In the genomic region with DNA sequence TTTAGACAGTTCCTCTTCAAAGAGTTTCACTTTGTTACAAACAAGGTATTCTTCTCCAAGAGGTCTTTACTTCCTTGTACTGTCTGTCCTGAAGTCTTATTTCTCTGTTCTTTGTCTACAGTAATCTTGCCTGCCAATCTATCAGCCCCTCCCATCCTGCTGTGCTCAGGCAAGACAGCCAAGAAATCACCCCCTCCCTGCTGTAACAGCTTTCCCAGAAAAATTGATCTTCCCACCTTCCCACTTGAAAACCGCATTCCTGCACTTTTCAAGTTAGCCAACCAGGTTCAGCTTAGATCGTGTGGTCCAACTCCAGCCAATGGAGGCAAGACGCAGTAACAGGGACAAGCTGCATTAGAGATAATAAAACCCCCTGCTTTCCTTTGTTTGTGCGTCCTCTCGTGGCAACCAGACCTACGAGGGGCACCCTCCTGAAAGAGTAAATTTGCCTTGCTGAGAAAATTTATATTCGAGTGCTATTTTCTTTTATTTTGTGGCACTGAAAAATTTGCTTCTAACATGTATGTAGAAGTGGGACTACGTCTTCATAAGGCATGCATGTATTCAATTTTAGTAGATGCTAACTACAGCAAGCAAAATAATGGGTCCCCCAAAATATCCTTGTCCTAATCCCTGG, we compare ENCODE assay signal across 20 cellular contexts. TPM values are rescaled to one million over a fixed set of nuclear protein-coding genes. Genes with fewer than 3 reads are reported as not detected.
A peak's percentile ranks its signal among the peaks of the same experiment; 100 is the strongest.
DNase-seq lines count a peak whose midpoint lies in the region; TF ChIP-seq lines count a peak whose summit lies in the region.
"Had no signal": no experiment of that assay in that cellular context is flagged by ENCODE, and none has a peak within 500 bp of the region (broad histone marks: within the 10 kb centered on the region; RNA-seq: fewer than 3 reads in every experiment).

No MANE protein-coding gene starts in this region.

- TF ChIP-seq EP300 in ovary (IDR thresholded peaks at IDR 0.05), result no peak

- TF ChIP-seq POLR2A in breast epithelium (IDR thresholded peaks at IDR 0.05), result no peak
- TF ChIP-seq POLR2A in ovary (IDR thresholded peaks at IDR 0.05), result no peak

- H3K9me3 ChIP-seq in CD8-positive, alpha-beta memory T cell (ENCODE audit: low read length), result no peaks in the 10 kb centered on the region
- H3K9me3 ChIP-seq in breast epithelium, result no peaks in the 10 kb centered on the region
- no peaks in the 10 kb centered on the region for H3K9me3 ChIP-seq in ovary
- H3K9me3 ChIP-seq: sigmoid colon, vagina had no signal

- H3K9me3 Mint-ChIP-seq in CD8-positive, alpha-beta memory T cell, result peaks cover 3 to 8% (median 5%) of the 10 kb centered on the region in 5 donors
- H3K9me3 Mint-ChIP-seq in immature natural killer cell, result peaks cover 0 to 5% (median 1%) of the 10 kb centered on the region in 6 donors

- peaks cover 3 to 12% (median 3%) of the 10 kb centered on the region in 3 donors for H3K36me3 Mint-ChIP-seq in CD8-positive, alpha-beta memory T cell
- H3K36me3 Mint-ChIP-seq in immature natural killer cell, result peaks cover 0 to 11% (median 0%) of the 10 kb centered on the region in 3 donors

- peaks cover 16 to 22% (median 21%) of the 10 kb centered on the region in 3 donors for H3K4me1 Mint-ChIP-seq in CD8-positive, alpha-beta memory T cell
- H3K4me1 Mint-ChIP-seq in immature natural killer cell, result peaks cover 15 to 22% of the 10 kb centered on the region in 2 donors

- H3K27ac ChIP-seq in CD8-positive, alpha-beta memory T cell (ENCODE audit: low read depth, low read length), result no peak overlapping the region
- H3K27ac ChIP-seq in breast epithelium (no peak overlapping the region), ovary (no peak overlapping the region)
- H3K27ac ChIP-seq: parathyroid adenoma, sigmoid colon, vagina had no signal

- DNase-seq in DMS53 (lab: John Stamatoyannopoulos, UW), result peak; percentile 5
- no peak for DNase-seq in DMS53 treated with DMSO at 0.1 percent for 48 hours (lab: John Stamatoyannopoulos, UW; ENCODE audit: unreplicated experiment)
- no peak for DNase-seq in CD8-positive, alpha-beta memory T cell
- peak; percentile 7 for DNase-seq in SK-N-DZ (ENCODE audit: low spot score)
- no peak for DNase-seq in immature natural killer cell
- DNase-seq in NCI-H446 treated with DMSO at 0.1 percent for 48 hours (lab: John Stamatoyannopoulos, UW), result no peak
- no peak for DNase-seq in breast epithelium (ENCODE audit: low spot score in 2 of 2)
- no peak for DNase-seq in ovary
- DNase-seq: 8988T; activated CD8-positive, alpha-beta memory T cell treated with anti-CD3 and anti-CD28 coated beads for 24 hours; AML-193; COR-L47; dermis blood vessel endothelial cell; NCI-H1417 treated with DMSO at 0.1 percent for 48 hours; NCI-H774; sigmoid colon; T-helper 9 cell had no signal

- WGBS in ovary, 3 donors, result 95 to 96% (median 95%) methylated on average over 8 of the region's 8 CpGs

- TF ChIP-seq CTCF in breast epithelium (IDR thresholded peaks at IDR 0.05) (no peak), ovary (IDR thresholded peaks at IDR 0.05) (no peak)

- no peaks in the 10 kb centered on the region for H3K27me3 ChIP-seq in CD8-positive, alpha-beta memory T cell (ENCODE audit: insufficient read depth, low read length, poor library complexity, severe bottlenecking)
- H3K27me3 ChIP-seq in breast epithelium (no peaks in the 10 kb centered on the region), ovary (no peaks in the 10 kb centered on the region)
- H3K27me3 ChIP-seq: sigmoid colon, vagina had no signal

- H3K27ac Mint-ChIP-seq in CD8-positive, alpha-beta memory T cell, result peak overlapping the region in 2 of 8 donors; percentile 56 to 66
- H3K27ac Mint-ChIP-seq in immature natural killer cell, result peak overlapping the region in 3 of 6 donors; percentile 3 to 60 (median 39)
- H3K27ac Mint-ChIP-seq: stimulated activated effector memory CD8-positive, alpha-beta T cell treated with anti-CD3 and anti-CD28 coated beads, Interleukin-12 subunit alpha, Interleukin-12 subunit beta, amount 100 ng/mL, for 72 hours had no signal

- POLR2A ChIA-PET in CD8-positive, alpha-beta memory T cell (lab: Charles Lee), result no interaction called here

- CTCF ChIA-PET in CD8-positive, alpha-beta memory T cell (lab: Charles Lee), result interaction anchor here (5.6 kb wide), 1 partner anchor 139 kb away, joined by 25 read pairs; no protein-coding TSS in a partner anchor

- peaks cover 0 to 5% of the 10 kb centered on the region in 2 donors for H3K27me3 Mint-ChIP-seq in CD8-positive, alpha-beta memory T cell
- peaks cover 2 to 19% (median 10%) of the 10 kb centered on the region in 3 donors for H3K27me3 Mint-ChIP-seq in immature natural killer cell (ENCODE audit: low read depth in 3 of 3)

- no peak overlapping the region for H3K4me3 ChIP-seq in CD8-positive, alpha-beta memory T cell (ENCODE audit: low read length)
- H3K4me3 ChIP-seq in breast epithelium, result no peak overlapping the region
- H3K4me3 ChIP-seq in ovary, result no peak overlapping the region
- H3K4me3 ChIP-seq: sigmoid colon, vagina had no signal

- H3K4me3 Mint-ChIP-seq in CD8-positive, alpha-beta memory T cell, result peak overlapping the region in 5 of 7 donors; percentile 3 to 81 (median 45)
- peak overlapping the region in 4 of 5 donors; percentile 9 to 47 (median 22) for H3K4me3 Mint-ChIP-seq in immature natural killer cell

- H3K36me3 ChIP-seq in CD8-positive, alpha-beta memory T cell (ENCODE audit: insufficient read depth, low read length), result no peaks in the 10 kb centered on the region
- H3K36me3 ChIP-seq in breast epithelium (no peaks in the 10 kb centered on the region), ovary (no peaks in the 10 kb centered on the region)
- H3K36me3 ChIP-seq: sigmoid colon, vagina had no signal

- peaks cover 14% of the 10 kb centered on the region for H3K4me1 ChIP-seq in CD8-positive, alpha-beta memory T cell (ENCODE audit: insufficient read depth, low read length)
- peaks cover 0 to 6% of the 10 kb centered on the region in 2 donors for H3K4me1 ChIP-seq in breast epithelium
- H3K4me1 ChIP-seq in ovary (ENCODE audit: insufficient read depth), result no peaks in the 10 kb centered on the region

- intact Hi-C loops in breast epithelium (cut with DNase I; ENCODE audit: low total_unique reads), result no loop called here
- intact Hi-C loops in ovary (cut with DNase I), result loop anchor here in 3 of 4 donors (10.0 kb wide), 3 partner anchors 134 to 164 kb away; a partner anchor contains a TSS

RNA-seq across cellular contexts. Expression of a gene that starts 46.5 kb away (rescaled TPM):
- total RNA-seq in CD8-positive, alpha-beta memory T cell, result under 1 TPM; 0.74 to 0.93 TPM
- polyA plus RNA-seq in CD8-positive, alpha-beta memory T cell, result 0.31 TPM
- 0.64 and 1.3 TPM in 2 replicates for polyA plus RNA-seq in SK-N-DZ (2014; cell fraction: cytosol; rRNA removed)
- polyA plus RNA-seq in SK-N-DZ (2014; cell fraction: nucleus; rRNA removed), result 0.08 and 0.91 TPM in 2 replicates
- under 1 TPM in 2 of 3 donors, not detected in 1; 0.12 to 0.32 TPM for polyA plus RNA-seq in immature natural killer cell
- total RNA-seq in breast epithelium, result 1 to 10 TPM in 2 of 3 donors, under 1 TPM in 1; 0.98 to 2.2 (median 1.5) TPM
- total RNA-seq in ovary, result 10 to 100 TPM in 5 of 7 donors, 1 to 10 TPM in 2; 7.7 to 26.2 (median 22.3) TPM
- 1 to 10 TPM; 5.1 TPM for polyA plus RNA-seq in ovary

RNA-seq across cellular contexts. Expression of a gene that starts 47.5 kb away (rescaled TPM):
- 100 to 1,000 TPM; 247 to 256 TPM for total RNA-seq in CD8-positive, alpha-beta memory T cell
- polyA plus RNA-seq in CD8-positive, alpha-beta memory T cell, result 41.1 TPM
- polyA plus RNA-seq in SK-N-DZ (2014; cell fraction: cytosol; rRNA removed), result 39.6 and 50.8 TPM in 2 replicates
- polyA plus RNA-seq in SK-N-DZ (2014; cell fraction: nucleus; rRNA removed), result 74.0 and 110 TPM in 2 replicates
- 10 to 100 TPM; 28.0 to 49.0 (median 42.7) TPM for polyA plus RNA-seq in immature natural killer cell
- 100 to 1,000 TPM in 1 of 3 donors, 10 to 100 TPM in 2; 48.5 to 126 (median 50.3) TPM for total RNA-seq in breast epithelium
- 10 to 100 TPM; 16.3 to 77.6 (median 52.1) TPM for total RNA-seq in ovary
- 10 to 100 TPM; 21.5 to 63.7 TPM for polyA plus RNA-seq in ovary

Comparison
In these comparisons a context has a peak if more than half of its experiments do, and no peak if none do; other contexts are left out.
1. DNase-seq: peak in DMS53 (single experiment) and SK-N-DZ (single experiment); none in DMS53 treated with DMSO at 0.1 percent for 48 hours (single experiment), CD8-positive, alpha-beta memory T cell (0 of 5), immature natural killer cell (0 of 3), NCI-H446 treated with DMSO at 0.1 percent for 48 hours (single experiment), breast epithelium (0 of 2) and ovary (0 of 5).